Comparison of ENCODE assay signal across 27 cellular contexts in the genomic region with DNA sequence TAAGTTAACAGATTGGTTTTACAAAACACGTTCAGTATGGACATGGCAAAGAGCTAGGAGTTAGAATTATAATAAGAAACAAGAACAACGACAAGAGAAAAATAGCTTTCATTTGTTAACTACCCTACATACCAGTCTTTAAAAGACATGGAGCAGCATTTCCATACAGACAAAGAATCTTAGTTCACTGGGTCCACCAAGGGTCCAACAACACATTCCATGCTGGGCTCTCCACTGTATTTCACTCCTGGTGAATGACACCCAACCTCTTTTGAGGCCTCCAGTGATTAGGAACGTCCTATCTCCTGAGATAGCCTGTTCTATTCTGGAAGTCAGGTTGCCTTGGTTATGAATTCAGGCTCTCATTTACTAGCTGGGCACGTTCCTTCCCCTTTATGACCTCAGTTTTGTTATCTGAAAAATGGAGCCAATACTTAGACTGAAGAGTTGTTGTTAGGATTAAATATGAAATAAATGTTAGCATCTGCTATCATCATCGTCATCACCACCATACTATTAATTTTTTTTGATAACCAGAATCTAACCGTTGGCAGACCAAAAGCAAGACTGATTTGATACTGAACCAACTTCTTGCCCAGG. TPM values are rescaled to one million over a fixed set of nuclear protein-coding genes. Genes with fewer than 3 reads are reported as not detected.
A peak's percentile ranks its signal among the peaks of the same experiment; 100 is the strongest.
DNase-seq lines count a peak whose midpoint lies in the region; ATAC-seq and FAIRE-seq lines count a peak whose summit lies in the region.
"Had no signal": no experiment of that assay in that cellular context is flagged by ENCODE, and none has a peak within 500 bp of the region (broad histone marks: within the 10 kb centered on the region; RNA-seq: fewer than 3 reads in every experiment).

No MANE protein-coding gene starts in this region.

- 82 to 83% methylated on average over 6 of the region's 6 CpGs for whole genome bisulfite sequencing in GM23248 (ENCODE audit: low coverage in 1 of 2, low lambda C conversion rate in 2 of 2, missing lambda C conversion rate in 2 of 2), 2 experiments

- peaks cover 10% of the 10 kb centered on the region for H3K4me1 Mint-ChIP-seq in stimulated activated effector memory CD8-positive, alpha-beta T cell treated with anti-CD3 and anti-CD28 coated beads, Interleukin-12 subunit alpha, Interleukin-12 subunit beta, amount 100 ng/mL, for 72 hours

- no peak for FAIRE-seq in frontal cortex (lab: Jason Lieb, UNC)
- FAIRE-seq: A549, HepG2 had no signal

- H4K20me1 ChIP-seq in GM23248 (ENCODE audit: insufficient read depth) (no peaks in the 10 kb centered on the region), Karpas-422 (ENCODE audit: insufficient read depth, low read depth, low read length) (no peaks in the 10 kb centered on the region)

- peaks cover 54% of the 10 kb centered on the region for H3F3A ChIP-seq in GM23248 (ENCODE audit: insufficient read depth)

- H3K4me1 ChIP-seq in GM23248 (ENCODE audit: insufficient read depth), result peaks cover 43% of the 10 kb centered on the region
- H3K4me1 ChIP-seq in Karpas-422 (ENCODE audit: low read length), result peaks cover 35% of the 10 kb centered on the region
- H3K4me1 ChIP-seq: A549 had no signal

- H3K27ac Mint-ChIP-seq in stimulated activated effector memory CD8-positive, alpha-beta T cell treated with anti-CD3 and anti-CD28 coated beads, Interleukin-12 subunit alpha, Interleukin-12 subunit beta, amount 100 ng/mL, for 72 hours, result peak overlapping the region; percentile 32
- H3K27ac Mint-ChIP-seq: B cell; CD4-positive, alpha-beta T cell had no signal

- H2AFZ ChIP-seq in GM23248, result no peak overlapping the region
- no peak overlapping the region for H2AFZ ChIP-seq in Karpas-422 (ENCODE audit: low read length)

- peaks cover 32% of the 10 kb centered on the region for H3K36me3 Mint-ChIP-seq in stimulated activated effector memory CD8-positive, alpha-beta T cell treated with anti-CD3 and anti-CD28 coated beads, Interleukin-12 subunit alpha, Interleukin-12 subunit beta, amount 100 ng/mL, for 72 hours

- H3K9me2 ChIP-seq in GM23248 (ENCODE audit: insufficient read depth) (no peaks in the 10 kb centered on the region), Karpas-422 (replicated peaks; ENCODE audit: insufficient read depth, low read length) (no peaks in the 10 kb centered on the region)
- H3K9me2 ChIP-seq: SK-N-SH had no signal

- DNase-seq in GM23248 (no peak), Karpas-422 (no peak), iPS DF 19.7 (ENCODE audit: low read depth, low spot score) (peak; percentile 40), pons (ENCODE audit: low spot score) (no peak), frontal cortex (ENCODE audit: low spot score in 2 of 2) (no peak)
- no peak for DNase-seq in stimulated activated effector memory CD8-positive, alpha-beta T cell treated with anti-CD3 and anti-CD28 coated beads, Interleukin-12 subunit alpha, Interleukin-12 subunit beta, amount 100 ng/mL, for 72 hours (ENCODE audit: low spot score in 2 of 2)
- DNase-seq: CD4-positive, alpha-beta T cell; COR-L47; DMS 273 treated with DMSO at 0.1 percent for 48 hours; DMS79 treated with DMSO at 0.1 percent for 48 hours; GOT3; KG1; NCI-H1105; NCI-H2081; NCI-H2171; NCI-H345; NCI-H524; NCI-H774; NK-92 treated with Interleukin-12 subunit alpha and Interleukin-12 subunit beta, amount 100 ng/mL, for 24 hours; SIG-M5; SK-N-SH had no signal

- H3K27ac ChIP-seq in GM23248 (peak overlapping the region; percentile 73), Karpas-422 (ENCODE audit: low read length) (0 out of 2 replicates have a peak overlapping the region, but pooled peaks have one; percentile 41)
- H3K27ac ChIP-seq: A549 had no signal

- peak overlapping the region; percentile 28; the same call in 1 of the 2 replicates for H3K9ac ChIP-seq in GM23248
- no peak overlapping the region for H3K9ac ChIP-seq in Karpas-422 (ENCODE audit: low read length)
- H3K9ac ChIP-seq: SK-N-SH had no signal

- H3K9me3 ChIP-seq in GM23248 (ENCODE audit: low read depth), result no peaks in the 10 kb centered on the region
- no peaks in the 10 kb centered on the region for H3K9me3 ChIP-seq in Karpas-422 (ENCODE audit: low read length)
- H3K9me3 ChIP-seq: A549, SK-N-SH had no signal

- no peak overlapping the region for H3K4me2 ChIP-seq in GM23248 (ENCODE audit: unreplicated experiment)
- no peak overlapping the region for H3K4me2 ChIP-seq in Karpas-422 (ENCODE audit: low read depth, low read length, poor library complexity, severe bottlenecking)
- H3K4me2 ChIP-seq: A549, SK-N-SH had no signal

- H3K36me3 ChIP-seq in GM23248 (ENCODE audit: low read depth) (peaks cover 40% of the 10 kb centered on the region), Karpas-422 (ENCODE audit: insufficient read depth, low read length) (peaks cover 56% of the 10 kb centered on the region)

- H3K4me3 ChIP-seq in GM23248, result no peak overlapping the region
- H3K4me3 ChIP-seq in Karpas-422 (ENCODE audit: low read length), result no peak overlapping the region
- H3K4me3 ChIP-seq: A549, GM12878 had no signal

- in situ Hi-C loops in GM23248 (cut with MboI), result no loop called here

- H3K27me3 ChIP-seq in GM23248 (replicated peaks; ENCODE audit: insufficient read depth) (no peaks in the 10 kb centered on the region), Karpas-422 (ENCODE audit: low read length) (no peaks in the 10 kb centered on the region)

- no peak overlapping the region for H3K4me3 Mint-ChIP-seq in stimulated activated effector memory CD8-positive, alpha-beta T cell treated with anti-CD3 and anti-CD28 coated beads, Interleukin-12 subunit alpha, Interleukin-12 subunit beta, amount 100 ng/mL, for 72 hours
- H3K4me3 Mint-ChIP-seq: B cell; CD4-positive, alpha-beta T cell had no signal

- ATAC-seq in stimulated activated effector memory CD8-positive, alpha-beta T cell treated with anti-CD3 and anti-CD28 coated beads, Interleukin-12 subunit alpha, Interleukin-12 subunit beta, amount 100 ng/mL, for 72 hours, result no peak
- ATAC-seq in GM21360 (IDR thresholded peaks at IDR 0.05; ENCODE audit: unreplicated experiment), result no peak
- ATAC-seq: GM12878, HepG2, Panc1 had no signal

- H3K79me2 ChIP-seq in GM23248 (ENCODE audit: insufficient read depth) (peaks cover 93% of the 10 kb centered on the region), Karpas-422 (ENCODE audit: low read length) (peaks cover 48% of the 10 kb centered on the region)

- no peaks in the 10 kb centered on the region for H3K9me3 Mint-ChIP-seq in stimulated activated effector memory CD8-positive, alpha-beta T cell treated with anti-CD3 and anti-CD28 coated beads, Interleukin-12 subunit alpha, Interleukin-12 subunit beta, amount 100 ng/mL, for 72 hours
- H3K9me3 Mint-ChIP-seq: CD4-positive, alpha-beta T cell had no signal

RNA-seq across cellular contexts. Expression of gene C12orf75, which starts 37.7 kb away (rescaled TPM):
- 313 and 349 TPM in 2 replicates for total RNA-seq in GM23248 (2014; rRNA removed; shearing (Covaris generic))
- polyA plus RNA-seq in GM23248 (2016; fragmentation: Nextera tagmentation; extraction: Ambion mirVana), result 590 and 607 TPM in 2 replicates
- 149 and 291 TPM in 2 replicates for total RNA-seq in Karpas-422 (2014; rRNA removed; shearing (Covaris generic); ENCODE audit: low replicate concordance)
- total RNA-seq in frontal cortex, result 41.6 TPM
